Comparison of ENCODE assay signal across 21 cellular contexts in genomic region chr12:116076399-116076798, GRCh38.
DNase-seq lines count a peak whose midpoint lies in the region; ATAC-seq, FAIRE-seq and TF ChIP-seq lines count a peak whose summit lies in the region.
"Had no signal": no experiment of that assay in that cellular context is flagged by ENCODE, and none has a peak within 500 bp of the region (broad histone marks: within the 10 kb centered on the region; RNA-seq: fewer than 3 reads in every experiment).

No MANE protein-coding gene starts in this region.

- peaks cover 36% of the 10 kb centered on the region for H3K4me1 Mint-ChIP-seq in chondrocyte (ENCODE audit: low read depth)

- CTCF ChIA-PET in HepG2 (lab: Yijun Ruan, JAX; ENCODE audit: low intra/inter-chr PET ratio, low total read pairs): no interaction called here

- TF ChIP-seq CTCF in HepG2 (CRISPR knock-in tag; IDR thresholded peaks at IDR 0.05) (no peak), right lobe of liver (IDR thresholded peaks at IDR 0.05) (no peak), chondrocyte (IDR thresholded peaks at IDR 0.05) (no peak), keratinocyte (optimal IDR thresholded peaks at IDR 0.05 in 1 of 3, IDR thresholded peaks at IDR 0.05 in 1 of 3, conservative IDR thresholded peaks at IDR 0.05 in 1 of 3; ENCODE audit: extremely low read depth in 1 of 3, insufficient read depth in 2 of 3, low read length in 3 of 3) (no peak)

- peak overlapping the region; percentile 42 for H3K27ac Mint-ChIP-seq in chondrocyte (ENCODE audit: unreplicated experiment)
- H3K27ac Mint-ChIP-seq: CD8-positive, alpha-beta T cell had no signal

- POLR2A ChIA-PET in HepG2 (lab: Yijun Ruan, JAX): no interaction called here

- BruUV-seq in HepG2 (replicated peaks; lab: Mats Ljungman, UMichigan): no TSS peak

- TF ChIP-seq RAD21 in HepG2 (CRISPR knock-in tag; IDR thresholded peaks at IDR 0.05): no peak

- no peak overlapping the region for H2AFZ ChIP-seq in HepG2 (ENCODE audit: low read length)
- no peak overlapping the region for H2AFZ ChIP-seq in keratinocyte (ENCODE audit: control insufficient read depth, low read length)

- H3K9me3 Mint-ChIP-seq in chondrocyte (ENCODE audit: low read depth): no peaks in the 10 kb centered on the region
- H3K9me3 Mint-ChIP-seq: CD8-positive, alpha-beta T cell had no signal

- no peak for TF ChIP-seq POLR2A in HepG2 (IDR thresholded peaks at IDR 0.05; ENCODE audit: insufficient read depth in 1 of 2, low read depth in 2 of 2, low read length in 2 of 2)
- no peak for TF ChIP-seq POLR2A in right lobe of liver (IDR thresholded peaks at IDR 0.05)

- H3K4me2 ChIP-seq in HepG2 (ENCODE audit: low read depth, low read length) (no peak overlapping the region), keratinocyte (ENCODE audit: control insufficient read depth, extremely low read depth, insufficient read depth, low read depth, low read length) (no peak overlapping the region)

- H3K36me3 Mint-ChIP-seq in chondrocyte (ENCODE audit: low read depth): peaks cover 1% of the 10 kb centered on the region

- TF ChIP-seq EP300 in HepG2 (IDR thresholded peaks at IDR 0.05; ENCODE audit: low read depth in 2 of 2, low read length in 2 of 2): no peak
- no peak for TF ChIP-seq EP300 in HepG2 (CRISPR knock-in tag; IDR thresholded peaks at IDR 0.05; ENCODE audit: borderline replicate concordance)

- H3K9me3 ChIP-seq in HepG2 (ENCODE audit: low read length) (no peaks in the 10 kb centered on the region), right lobe of liver (no peaks in the 10 kb centered on the region), keratinocyte (ENCODE audit: control insufficient read depth, low read depth, low read length) (no peaks in the 10 kb centered on the region)
- H3K9me3 ChIP-seq: SJCRH30 had no signal

- H4K20me1 ChIP-seq in HepG2 (ENCODE audit: insufficient read depth, low read length) (no peaks in the 10 kb centered on the region), keratinocyte (ENCODE audit: control insufficient read depth, extremely low read depth, insufficient read depth, low read length) (peaks cover 5% of the 10 kb centered on the region)

- H3K4me1 ChIP-seq in HepG2 (ENCODE audit: insufficient read depth, low read length) (no peaks in the 10 kb centered on the region), right lobe of liver (peaks cover 0 to 8% (median 2%) of the 10 kb centered on the region in 4 donors), keratinocyte (ENCODE audit: control insufficient read depth, extremely low read depth, insufficient read depth, low read length) (peaks cover 7% of the 10 kb centered on the region)

- H3K36me3 ChIP-seq in HepG2 (replicated peaks in 1 of 2; ENCODE audit: control insufficient read depth in 1 of 2, insufficient read depth in 2 of 2, low read length in 2 of 2) (no peaks in the 10 kb centered on the region), right lobe of liver (no peaks in the 10 kb centered on the region), keratinocyte (ENCODE audit: control insufficient read depth in 2 of 2, extremely low read depth in 1 of 2, insufficient read depth in 2 of 2, low read length in 2 of 2) (no peaks in the 10 kb centered on the region)
- H3K36me3 ChIP-seq: SJCRH30 had no signal

- H3K79me2 ChIP-seq in HepG2 (ENCODE audit: insufficient read depth, low read length): no peaks in the 10 kb centered on the region
- H3K79me2 ChIP-seq in keratinocyte (ENCODE audit: control insufficient read depth, insufficient read depth, low read length): peaks cover 31% of the 10 kb centered on the region

- H3K27ac ChIP-seq in HepG2 (ENCODE audit: extremely low read length, insufficient read depth, low read length) (no peak overlapping the region), right lobe of liver (no peak overlapping the region), keratinocyte (ENCODE audit: control insufficient read depth, insufficient read depth, low read length) (no peak overlapping the region)
- H3K27ac ChIP-seq: HL-60, SJCRH30 had no signal

- WGBS in HepG2 (ENCODE audit: low lambda C conversion rate): 95% methylated on average over 1 of the region's 1 CpG
- 92% methylated on average over 1 of the region's 1 CpG for WGBS in right lobe of liver (ENCODE audit: insufficient coverage, low coverage, low lambda C conversion rate, missing lambda C conversion rate)

- intact Hi-C loops in HepG2 (cut with micrococcal nuclease; ENCODE audit: unreplicated experiment) (no loop called here), right lobe of liver (cut with DNase I) (no loop called here)

- DNase-seq in HepG2 (ENCODE audit: low spot score) (no peak), right lobe of liver (no peak), chondrocyte (ENCODE audit: low spot score) (no peak), keratinocyte (ENCODE audit: low read depth, low spot score) (no peak), NCI-H1417 treated with DMSO at 0.1 percent for 48 hours (lab: John Stamatoyannopoulos, UW) (no peak), GOT3 (lab: John Stamatoyannopoulos, UW) (no peak)
- no peak for DNase-seq in stimulated activated CD4-positive, alpha-beta T cell treated with anti-CD3 and anti-CD28 coated beads, Interleukin-4, amount 100 ng/mL, for 4 hours
- DNase-seq: CD8-positive, alpha-beta T cell; DMS79 treated with DMSO at 0.1 percent for 48 hours; H7; NCI-H1436 treated with DMSO at 0.1 percent for 48 hours; NCI-H2029 treated with DMSO at 0.1 percent for 48 hours; NCI-H510A treated with DMSO at 0.1 percent for 48 hours; NCI-H82; PC-3; SJCRH30 had no signal

- FAIRE-seq in HepG2 (lab: Jason Lieb, UNC) (no peak), keratinocyte (lab: Jason Lieb, UNC) (peak; percentile 39)
- FAIRE-seq: D721Med, G401.6, HTR-8/SVneo had no signal

- H3K4me3 ChIP-seq in HepG2 (replicated peaks in 1 of 3; ENCODE audit: insufficient read depth in 1 of 3, low read depth in 2 of 3, low read length in 3 of 3) (no peak overlapping the region), right lobe of liver (no peak overlapping the region), keratinocyte (ENCODE audit: control insufficient read depth in 2 of 3, extremely low read depth in 1 of 3, insufficient read depth in 2 of 3, low read depth in 1 of 3, low read length in 3 of 3) (no peak overlapping the region)
- H3K4me3 ChIP-seq: SJCRH30 had no signal

- H3K4me3 Mint-ChIP-seq in chondrocyte (ENCODE audit: unreplicated experiment): no peak overlapping the region
- H3K4me3 Mint-ChIP-seq: CD8-positive, alpha-beta T cell had no signal

- H3K27me3 ChIP-seq in HepG2 (ENCODE audit: control insufficient read depth in 1 of 2, insufficient read depth in 2 of 2, low read length in 2 of 2) (no peaks in the 10 kb centered on the region), right lobe of liver (no peaks in the 10 kb centered on the region), keratinocyte (ENCODE audit: control insufficient read depth, extremely low read depth, insufficient read depth, low read length) (no peaks in the 10 kb centered on the region)
- H3K27me3 ChIP-seq: SJCRH30 had no signal

- H3K9ac ChIP-seq in HepG2 (ENCODE audit: insufficient read depth, low read depth, low read length): no peak overlapping the region
- H3K9ac ChIP-seq in keratinocyte (ENCODE audit: control insufficient read depth, extremely low read depth, insufficient read depth, low read length): no peak overlapping the region

- dilution Hi-C loops in keratinocyte (cut with MboI; ENCODE audit: extremely low pct_ligation_motif_present, low sequenced_read_pairs): no loop called here

- H3K9me1 ChIP-seq in keratinocyte (ENCODE audit: control insufficient read depth, extremely low read depth, insufficient read depth, low read length): no peaks in the 10 kb centered on the region

- in situ Hi-C loops in HepG2 (cut with HindIII; ENCODE audit: extremely low pct_ligation_motif_present, low pct_unique_long_range_greater_than_20kb): no loop called here

- no peak for ATAC-seq in HepG2
- no peak for ATAC-seq in right lobe of liver
- no peak for ATAC-seq in HG02678 (IDR thresholded peaks at IDR 0.05; ENCODE audit: unreplicated experiment)
- ATAC-seq: CD8-positive, alpha-beta T cell; PC-3 had no signal

- no peaks in the 10 kb centered on the region for H3K27me3 Mint-ChIP-seq in chondrocyte (ENCODE audit: low read depth)

TF ChIP-seq in HepG2, 621 proteins besides CTCF, POLR2A, EP300 and RAD21 (continues in another document):
- TF ChIP-seq ZNF354B (CRISPR knock-in tag; IDR thresholded peaks at IDR 0.05) (no peak), NFATC3 (CRISPR knock-in tag; IDR thresholded peaks at IDR 0.05) (no peak)
- TF ChIP-seq, protein P1, sequence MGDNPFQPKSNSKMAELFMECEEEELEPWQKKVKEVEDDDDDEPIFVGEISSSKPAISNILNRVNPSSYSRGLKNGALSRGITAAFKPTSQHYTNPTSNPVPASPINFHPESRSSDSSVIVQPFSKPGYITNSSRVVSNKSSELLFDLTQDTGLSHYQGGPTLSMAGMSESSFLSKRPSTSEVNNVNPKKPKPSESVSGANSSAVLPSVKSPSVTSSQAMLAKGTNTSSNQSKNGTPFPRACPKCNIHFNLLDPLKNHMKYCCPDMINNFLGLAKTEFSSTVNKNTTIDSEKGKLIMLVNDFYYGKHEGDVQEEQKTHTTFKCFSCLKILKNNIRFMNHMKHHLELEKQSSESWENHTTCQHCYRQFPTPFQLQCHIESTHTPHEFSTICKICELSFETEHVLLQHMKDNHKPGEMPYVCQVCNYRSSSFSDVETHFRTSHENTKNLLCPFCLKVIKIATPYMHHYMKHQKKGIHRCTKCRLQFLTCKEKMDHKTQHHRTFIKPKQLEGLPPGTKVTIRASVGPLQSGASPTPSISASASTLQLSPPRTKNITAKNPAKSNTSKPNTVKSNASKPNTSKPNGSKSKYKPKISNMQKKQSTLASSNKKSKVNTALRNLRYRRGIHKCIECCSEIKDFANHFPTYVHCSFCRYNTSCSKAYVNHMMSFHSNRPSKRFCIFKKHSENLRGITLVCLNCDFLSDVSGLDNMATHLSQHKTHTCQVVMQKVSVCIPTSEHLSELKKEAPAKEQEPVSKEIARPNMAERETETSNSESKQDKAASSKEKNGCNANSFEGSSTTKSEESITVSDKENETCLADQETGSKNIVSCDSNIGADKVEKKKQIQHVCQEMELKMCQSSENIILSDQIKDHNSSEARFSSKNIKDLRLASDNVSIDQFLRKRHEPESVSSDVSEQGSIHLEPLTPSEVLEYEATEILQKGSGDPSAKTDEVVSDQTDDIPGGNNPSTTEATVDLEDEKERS (CRISPR knock-in tag; IDR thresholded peaks at IDR 0.05): no peak
